Comparison of ENCODE assay signal across 20 cellular contexts in genomic region chr11:93940395-93940794, GRCh38.
"Had no signal": no experiment of that assay in that cellular context is flagged by ENCODE, and none has a peak within 500 bp of the region (broad histone marks: within the 10 kb centered on the region; RNA-seq: fewer than 3 reads in every experiment).

No MANE protein-coding gene starts in this region.

- H3K36me3 ChIP-seq: MG63, SJSA1 had no signal

- H3K27me3 ChIP-seq: SJSA1 had no signal

- ATAC-seq: Panc1 had no signal

- H3K27ac ChIP-seq: SJSA1, SK-N-MC had no signal

- H3K9me3 ChIP-seq: MG63, SJSA1 had no signal

- H3K4me3 ChIP-seq: MG63, SJSA1, SK-N-MC had no signal

- DNase-seq: Karpas-422, KG1, MG63, NCI-H1092, NCI-H1105 treated with DMSO at 0.1 percent for 48 hours, NCI-H1417 treated with DMSO at 0.1 percent for 48 hours, NCI-H187, NCI-H2029, NCI-H2081 treated with DMSO at 0.1 percent for 48 hours, NCI-H2171, NCI-H226, NCI-H446, NCI-H510A, NCI-H524 treated with DMSO at 0.1 percent for 48 hours, NCI-H774, Right ventricle myocardium superior, SIG-M5 had no signal

- H3K4me1 ChIP-seq: SJSA1 had no signal
